In genomic region chr2:113889471-113890252, GRCh38 we compare ENCODE assay signal across 8 cellular contexts. TPM values are rescaled to one million over a fixed set of nuclear protein-coding genes. Genes with fewer than 3 reads are reported as not detected.
DNase-seq lines count a peak whose midpoint lies in the region; ATAC-seq, FAIRE-seq and TF ChIP-seq lines count a peak whose summit lies in the region.

Gene ACTR3, plus strand, starts transcription at chr2:113890089. Its CDS starts 191 bp downstream, at chr2:113890280.

- CTCF ChIA-PET in IMR-90 (lab: Yijun Ruan, JAX) (no interaction called here), endothelial cell of umbilical vein (lab: Charles Lee) (interaction anchor here (0.7 kb wide), 1 partner anchor 133 kb away, joined by 3 read pairs; the partner anchor contains the start of gene SLC35F5)

- FAIRE-seq in endothelial cell of umbilical vein (lab: Jason Lieb, UNC): peak; percentile 91

- peak within 1 kb of the TSS; percentile 99 for H2AK9ac ChIP-seq in IMR-90 (replicated peaks; ENCODE audit: low read depth, low read length, poor library complexity)

- POLR2A ChIA-PET in IMR-90 (lab: Charles Lee; ENCODE audit: unreplicated experiment): interaction anchor here (1.2 to 1.5 kb wide), 2 partner anchors 42 to 133 kb away, joined by 3 to 7 read pairs; partner anchors contain the start of gene SLC35F5
- POLR2A ChIA-PET in endothelial cell of umbilical vein (lab: Charles Lee): interaction anchor here (0.6 to 2.6 kb wide), 4 partner anchors 9 to 135 kb away, joined by 3 to 11 read pairs (median 6); partner anchors contain the start of gene SLC35F5

- no peak for TF ChIP-seq CTCF in IMR-90 (conservative IDR thresholded peaks at IDR 0.05; ENCODE audit: low read depth, low read length)
- peak in 1 of 2 donors; percentile 9 for TF ChIP-seq CTCF in endothelial cell of umbilical vein (IDR thresholded peaks at IDR 0.05; ENCODE audit: extremely low read depth in 1 of 2, insufficient read depth in 1 of 2, low read depth in 1 of 2, low read length in 2 of 2)

- peaks cover 9% of the 10 kb centered on the region for H3K9me1 ChIP-seq in IMR-90 (ENCODE audit: insufficient read depth, low read length)
- no peaks in the 10 kb centered on the region for H3K9me1 ChIP-seq in endothelial cell of umbilical vein (replicated peaks; ENCODE audit: control insufficient read depth, extremely low read depth, insufficient read depth, low read length)

- peak within 1 kb of the TSS; percentile 98 for H3K23ac ChIP-seq in IMR-90 (ENCODE audit: low read depth, low read length)

- H3K36me3 ChIP-seq in IMR-90 (ENCODE audit: control insufficient read depth, insufficient read depth, low read length) (peaks cover 3% of the 10 kb centered on the region; the same call in 1 of the 2 replicates), endothelial cell of umbilical vein (ENCODE audit: control insufficient read depth in 2 of 2, extremely low read depth in 1 of 2, insufficient read depth in 2 of 2, low read length in 2 of 2) (no peaks in the 10 kb centered on the region)

- peak within 1 kb of the TSS; percentile 100 for H3K9ac ChIP-seq in IMR-90 (ENCODE audit: low read depth, low read length)
- peak within 1 kb of the TSS; percentile 94 for H3K9ac ChIP-seq in endothelial cell of umbilical vein (replicated peaks; ENCODE audit: extremely low read depth, insufficient read depth, low read length)

- peak within 1 kb of the TSS; percentile 78 for H2BK120ac ChIP-seq in IMR-90 (ENCODE audit: low read depth, low read length)

- DNase-seq in DMS 273 treated with DMSO at 0.1 percent for 48 hours (lab: John Stamatoyannopoulos, UW) (peak; percentile 96), IMR-90 (peak; percentile 98), OCI-M1 (lab: John Stamatoyannopoulos, UW) (peak; percentile 99), activated T-cell treated with anti-CD3 and anti-CD28 coated beads for 24 hours (ENCODE audit: low read depth) (peak; percentile 98), endothelial cell of umbilical vein (ENCODE audit: low read depth, low spot score) (peak; percentile 100), midbrain (lab: John Stamatoyannopoulos, UW) (peak; percentile 99)
- peak; percentile 92 to 95 for DNase-seq in stimulated activated CD8-positive, alpha-beta memory T cell treated with anti-CD3 and anti-CD28 coated beads, Interleukin-2, amount 100 ng/mL, for 1 hour (ENCODE audit: low read depth in 2 of 2)

- H3K4me2 ChIP-seq in IMR-90 (ENCODE audit: low read depth, low read length) (peak within 1 kb of the TSS; percentile 87), endothelial cell of umbilical vein (ENCODE audit: insufficient read depth, low read length) (peak within 1 kb of the TSS; percentile 99)

- H4K20me1 ChIP-seq in IMR-90 (ENCODE audit: insufficient read depth, low read length): peaks cover 26% of the 10 kb centered on the region
- peaks cover 10% of the 10 kb centered on the region for H4K20me1 ChIP-seq in endothelial cell of umbilical vein (replicated peaks; ENCODE audit: control insufficient read depth, extremely low read depth, insufficient read depth, low read length)

- H3K9me3 ChIP-seq in IMR-90 (ENCODE audit: control insufficient read depth, insufficient read depth, low read length): no peaks in the 10 kb centered on the region
- H3K9me3 ChIP-seq in endothelial cell of umbilical vein (replicated peaks; ENCODE audit: control insufficient read depth, insufficient read depth, low read length): no peaks in the 10 kb centered on the region

- peak within 1 kb of the TSS; percentile 91 to 98 for H4K8ac ChIP-seq in IMR-90 (ENCODE audit: low read depth in 2 of 2, low read length in 2 of 2)

- peak; percentile 98 for TF ChIP-seq POLR2A in IMR-90 (IDR thresholded peaks at IDR 0.05; ENCODE audit: low read depth, low read length)
- TF ChIP-seq POLR2A in endothelial cell of umbilical vein (IDR thresholded peaks at IDR 0.05; ENCODE audit: low read depth, low read length): peak; percentile 89

- dilution Hi-C loops in IMR-90 (cut with HindIII; ENCODE audit: low sequenced_read_pairs, unreplicated experiment): no loop called here
- dilution Hi-C loops in endothelial cell of umbilical vein (cut with MboI; ENCODE audit: extremely low pct_ligation_motif_present, low sequenced_read_pairs): no loop called here

- H3K27me3 ChIP-seq in IMR-90 (ENCODE audit: control insufficient read depth, insufficient read depth, low read length): no peaks in the 10 kb centered on the region
- no peaks in the 10 kb centered on the region for H3K27me3 ChIP-seq in endothelial cell of umbilical vein (ENCODE audit: control insufficient read depth in 2 of 2, insufficient read depth in 2 of 2, low read length in 2 of 2)

- H2BK15ac ChIP-seq in IMR-90 (ENCODE audit: low read depth, low read length): peak within 1 kb of the TSS; percentile 54; the same call in 1 of the 3 replicates

- peak within 1 kb of the TSS; percentile 94 for H2AFZ ChIP-seq in IMR-90 (replicated peaks; ENCODE audit: low read length, poor library complexity)
- peak within 1 kb of the TSS; percentile 82 for H2AFZ ChIP-seq in endothelial cell of umbilical vein (ENCODE audit: low read depth, low read length)

- in situ Hi-C loops in IMR-90 (cut with MboI; ENCODE audit: low sequenced_read_pairs): loop anchor here (5.0 kb wide), 1 partner anchor 132 kb away; the partner anchor contains the start of gene SLC35F5

- peak within 1 kb of the TSS; percentile 98 for H2AK5ac ChIP-seq in IMR-90 (ENCODE audit: low read depth, low read length)

- peaks cover 63% of the 10 kb centered on the region for H3K79me2 ChIP-seq in endothelial cell of umbilical vein (ENCODE audit: control insufficient read depth, insufficient read depth, low read length)

- peaks cover 10 to 31% of the 10 kb centered on the region in 2 experiments for H3K79me1 ChIP-seq in IMR-90 (ENCODE audit: low read depth in 1 of 2, low read length in 2 of 2)

- H4K5ac ChIP-seq in IMR-90 (ENCODE audit: low read depth, low read length): peak within 1 kb of the TSS; percentile 95

- H3K18ac ChIP-seq in IMR-90 (ENCODE audit: low read depth, low read length): peak within 1 kb of the TSS; percentile 98

- peak within 1 kb of the TSS; percentile 99 for H4K91ac ChIP-seq in IMR-90 (ENCODE audit: insufficient read depth, low read depth, low read length)

- peak within 1 kb of the TSS; percentile 100 for H3K4ac ChIP-seq in IMR-90 (ENCODE audit: low read depth, low read length)

- H3K4me3 ChIP-seq in IMR-90 (ENCODE audit: insufficient read depth, low read depth, low read length): peak within 1 kb of the TSS; percentile 84
- peak within 1 kb of the TSS; percentile 99 to 100 (median 99) for H3K4me3 ChIP-seq in endothelial cell of umbilical vein (replicated peaks in 1 of 3; ENCODE audit: insufficient read depth in 1 of 3, low read depth in 1 of 3, low read length in 3 of 3)

- no TSS peak for BruUV-seq in IMR-90 (replicated peaks; lab: Mats Ljungman, UMichigan)
- no TSS peak for BruUV-seq in endothelial cell of umbilical vein (replicated peaks; lab: Mats Ljungman, UMichigan)

- intact Hi-C loops in IMR-90 (cut with micrococcal nuclease) (loop anchor here (1.0 to 2.0 kb wide), 2 partner anchors 71 to 133 kb away; partner anchors contain the start of gene SLC35F5), endothelial cell of umbilical vein (cut with micrococcal nuclease) (loop anchor here (1.0 to 5.0 kb wide), 4 partner anchors 11 to 133 kb away; partner anchors contain the start of gene SLC35F5)

- H2BK5ac ChIP-seq in IMR-90 (ENCODE audit: low read depth, low read length, poor library complexity, severe bottlenecking): peak within 1 kb of the TSS; percentile 99

- H2BK20ac ChIP-seq in IMR-90 (ENCODE audit: low read depth, low read length): peak within 1 kb of the TSS; percentile 35; the same call in 1 of the 2 replicates

- ATAC-seq in GM21528 (IDR thresholded peaks at IDR 0.05; ENCODE audit: low FRiP score, unreplicated experiment): peak; percentile 58
- ATAC-seq in IMR-90 (ENCODE audit: low read depth): peak; percentile 90

- peak within 1 kb of the TSS; percentile 99 for H3K56ac ChIP-seq in IMR-90 (ENCODE audit: extremely low read depth, insufficient read depth, low read length)

- peak; percentile 20 for TF ChIP-seq RAD21 in IMR-90 (IDR thresholded peaks at IDR 0.05; ENCODE audit: low read length)

- H3K4me1 ChIP-seq in IMR-90 (ENCODE audit: control insufficient read depth, insufficient read depth, low read length): peaks cover 8% of the 10 kb centered on the region
- peaks cover 47% of the 10 kb centered on the region for H3K4me1 ChIP-seq in endothelial cell of umbilical vein (ENCODE audit: control insufficient read depth, extremely low read depth, insufficient read depth, low read length)

- H3K14ac ChIP-seq in IMR-90 (replicated peaks; ENCODE audit: low read depth, low read length): peak within 1 kb of the TSS; percentile 100

- WGBS in IMR-90 (ENCODE audit: extremely low coverage in 2 of 2, insufficient read length in 1 of 2), 2 experiments: 1% methylated on average over 16 of the region's 51 CpGs; no CpG with 5 or more reads in 1 of the 2 experiments

- H3K27ac ChIP-seq in IMR-90 (ENCODE audit: insufficient read depth, low read length): peak within 1 kb of the TSS; percentile 100
- peak within 1 kb of the TSS; percentile 83 for H3K27ac ChIP-seq in endothelial cell of umbilical vein (ENCODE audit: insufficient read depth, low read depth, low read length)

TF ChIP-seq in endothelial cell of umbilical vein, 7 proteins besides CTCF, POLR2A, EP300 and RAD21:
- TF ChIP-seq GATA2 (IDR thresholded peaks at IDR 0.05; ENCODE audit: insufficient read depth, insufficient read length, low read depth, low read length): no peak
- peak; percentile 5 for TF ChIP-seq MYC (IDR thresholded peaks at IDR 0.05; ENCODE audit: low read depth, low read length)
- TF ChIP-seq EZH2 (IDR thresholded peaks at IDR 0.05; ENCODE audit: borderline replicate concordance, low read depth, low read length, severe bottlenecking): no peak
- TF ChIP-seq POLR2AphosphoS5 (IDR thresholded peaks at IDR 0.05; ENCODE audit: insufficient read depth, low read depth, low read length): peak; percentile 71
- no peak for TF ChIP-seq JUN (IDR thresholded peaks at IDR 0.05; ENCODE audit: borderline replicate concordance, insufficient read depth, insufficient read length, low read depth)

RNA-seq across cellular contexts. Expression of gene ACTR3, which starts in this region (rescaled TPM):
- total RNA-seq in IMR-90 (2012; rRNA removed) (307 and 645 TPM in 2 replicates), endothelial cell of umbilical vein (374 and 401 TPM in 2 replicates)
- polyA plus RNA-seq in IMR-90 (2012; rRNA removed) (201 and 246 TPM in 2 replicates), endothelial cell of umbilical vein (83.3 and 120 TPM in 2 replicates)
- polyA plus RNA-seq in IMR-90 (2012; cell fraction: cytosol; rRNA removed): 28.9 and 70.5 TPM in 2 replicates
- polyA plus RNA-seq in IMR-90 (2012; cell fraction: nucleus; rRNA removed; ENCODE audit: low replicate concordance): 8.1 and 74.7 TPM in 2 replicates
- polyA plus RNA-seq in endothelial cell of umbilical vein (2011; cell fraction: cytosol; rRNA removed): 157 and 172 TPM in 2 replicates
- 95.8 and 148 TPM in 2 replicates for polyA plus RNA-seq in endothelial cell of umbilical vein (2011; cell fraction: nucleus; rRNA removed)
- 272 and 311 TPM in 2 replicates for polyA plus RNA-seq in endothelial cell of umbilical vein (2012)
- 465 and 521 TPM in 2 replicates for polyA minus RNA-seq in endothelial cell of umbilical vein
- 99.4 TPM for polyA minus RNA-seq in endothelial cell of umbilical vein (2011; cell fraction: cytosol; rRNA and poly(A)+ RNA removed)
- polyA minus RNA-seq in endothelial cell of umbilical vein (2011; cell fraction: nucleus; rRNA and poly(A)+ RNA removed): 241 and 335 TPM in 2 replicates

Comparison
In these comparisons a context has a peak if more than half of its experiments do, and no peak if none do; other contexts are left out.
1. Peak in every context shown above with its lines: DNase-seq, ATAC-seq, H3K4me3 ChIP-seq and H3K27ac ChIP-seq.